ENCODE assay signal across 24 cellular contexts in the genomic region with DNA sequence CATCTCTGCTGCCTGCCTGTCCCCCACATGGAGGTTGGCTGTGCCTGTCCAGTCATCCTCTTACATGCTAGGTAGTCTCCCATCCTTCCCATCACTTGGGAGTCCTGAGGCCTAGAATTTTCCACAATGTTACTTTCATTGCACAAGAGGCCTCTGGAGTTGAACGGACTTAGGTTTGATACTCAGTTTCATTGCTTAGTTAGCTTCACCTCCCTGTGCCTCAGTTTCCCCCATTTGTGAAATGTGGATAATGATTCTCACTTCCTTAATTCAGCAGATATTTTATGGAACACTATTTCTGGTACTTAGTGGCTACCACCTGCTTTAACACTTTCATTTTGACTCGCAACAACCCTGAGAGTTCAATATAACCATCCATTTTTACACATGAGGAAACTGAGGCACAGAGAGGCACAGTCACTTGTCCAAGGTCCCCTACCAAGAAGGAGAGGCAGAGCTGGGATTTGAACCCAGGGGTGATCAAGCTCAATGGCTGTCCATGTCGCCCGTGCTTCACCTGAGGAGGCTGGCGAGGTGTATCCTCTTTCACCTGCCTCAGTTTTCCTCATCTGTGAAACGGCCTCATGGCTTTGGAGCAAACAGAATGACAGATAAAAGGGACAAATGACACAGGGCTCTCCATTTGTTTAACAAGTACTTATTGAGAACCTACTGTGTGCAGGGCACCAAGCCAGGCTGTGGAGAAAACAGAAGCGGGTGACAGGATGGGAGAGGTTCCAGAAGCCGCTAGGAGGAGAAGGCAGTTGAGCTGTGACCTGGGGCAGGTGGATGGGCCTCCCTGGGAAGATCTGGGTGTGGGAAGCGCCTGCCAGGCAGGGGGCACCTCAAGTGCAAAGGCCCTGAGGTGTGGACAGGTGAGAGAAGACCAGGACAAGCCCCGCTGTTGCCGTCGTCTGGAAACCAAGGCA.
"Had no signal": no experiment of that assay in that cellular context is flagged by ENCODE, and none has a peak within 500 bp of the region (broad histone marks: within the 10 kb centered on the region; RNA-seq: fewer than 3 reads in every experiment).

No MANE protein-coding gene starts in this region.

- H3K9me3 ChIP-seq: gastrocnemius medialis, tibial nerve had no signal

- H2AFZ ChIP-seq: hepatocyte had no signal

- H3K4me3 ChIP-seq: gastrocnemius medialis, hepatocyte, smooth muscle cell, tibial nerve had no signal

- FAIRE-seq: keratinocyte had no signal

- H3K27ac ChIP-seq: gastrocnemius medialis, tibial nerve had no signal

- H3K36me3 ChIP-seq: gastrocnemius medialis, tibial nerve had no signal

- H3K27ac Mint-ChIP-seq: activated B cell treated with CpG ODN at 0.5 μM for 24 hours; activated CD8-positive, alpha-beta T cell treated with anti-CD3 and anti-CD28 coated beads for 36 hours; activated naive CD8-positive, alpha-beta T cell treated with anti-CD3 and anti-CD28 coated beads, Interleukin-2, amount 10 ng/mL, durations not matched to agents 7 days and 5 days; activated T-helper 2 cell treated with anti-CD3 and anti-CD28 coated beads, Interferon-gamma antibody, Interleukin-2, Interleukin-4, amounts not matched to agents 10 μg/mL and 5 μg/mL and 100 μg/mL, durations not matched to agents 14 hours and 24 hours and 36 hours; effector memory CD8-positive, alpha-beta T cell; naive thymus-derived CD4-positive, alpha-beta T cell; T-cell; T-helper 2 cell treated with Interferon-gamma antibody and Interleukin-4, amounts not matched to agents 5 μg/mL and 100 μg/mL, for 36 hours had no signal

- H3K27me3 ChIP-seq: gastrocnemius medialis, hepatocyte, tibial nerve had no signal

- ATAC-seq: activated CD8-positive, alpha-beta T cell treated with anti-CD3 and anti-CD28 coated beads for 36 hours; activated T-cell treated with anti-CD3 and anti-CD28 coated beads, Interleukin-2, amount 50 U/mL, for 4 hours; effector memory CD8-positive, alpha-beta T cell; gastrocnemius medialis; naive thymus-derived CD4-positive, alpha-beta T cell; sciatic nerve; T-cell had no signal

- DNase-seq: activated B cell treated with CpG ODN at 0.5 μM for 24 hours; activated CD4-positive, alpha-beta T cell treated with anti-CD3 and anti-CD28 coated beads, Interleukin-2, amount 50 U/mL, for 1 hour; activated CD8-positive, alpha-beta T cell treated with anti-CD3 and anti-CD28 coated beads for 36 hours; activated naive CD8-positive, alpha-beta T cell treated with anti-CD3 and anti-CD28 coated beads, Interleukin-2, amount 10 ng/mL, durations not matched to agents 7 days and 5 days; activated T-cell treated with anti-CD3 and anti-CD28 coated beads, Interleukin-2, amount 50 U/mL, for 4 hours; caudate nucleus; cortex of kidney; effector memory CD8-positive, alpha-beta T cell; erythroblast; gastrocnemius medialis; left colon; midbrain; naive thymus-derived CD4-positive, alpha-beta T cell; stimulated activated CD4-positive, alpha-beta T cell treated with anti-CD3 and anti-CD28 coated beads, Interleukin-15, amount 100 ng/mL, for 24 hours; stimulated activated CD4-positive, alpha-beta T cell treated with anti-CD3 and anti-CD28 coated beads, Interleukin-2, amount 100 ng/mL, for 24 hours; stimulated activated naive CD4-positive, alpha-beta T cell treated with Interleukin-2 at 50 U/mL for 16 hours; T-cell had no signal

- H3K36me3 Mint-ChIP-seq: activated naive CD8-positive, alpha-beta T cell treated with anti-CD3 and anti-CD28 coated beads, Interleukin-2, amount 10 ng/mL, durations not matched to agents 7 days and 5 days; naive thymus-derived CD4-positive, alpha-beta T cell; T-cell had no signal

- H3K4me2 ChIP-seq: hepatocyte, smooth muscle cell had no signal

- H3K4me1 Mint-ChIP-seq: activated B cell treated with CpG ODN at 0.5 μM for 24 hours had no signal

- H3K27me3 Mint-ChIP-seq: activated CD8-positive, alpha-beta T cell treated with anti-CD3 and anti-CD28 coated beads for 36 hours; activated naive CD8-positive, alpha-beta T cell treated with anti-CD3 and anti-CD28 coated beads, Interleukin-2, amount 10 ng/mL, durations not matched to agents 7 days and 5 days; T-cell had no signal

- H3K4me3 Mint-ChIP-seq: activated B cell treated with CpG ODN at 0.5 μM for 24 hours; activated CD8-positive, alpha-beta T cell treated with anti-CD3 and anti-CD28 coated beads for 36 hours; activated naive CD8-positive, alpha-beta T cell treated with anti-CD3 and anti-CD28 coated beads, Interleukin-2, amount 10 ng/mL, durations not matched to agents 7 days and 5 days; activated T-cell treated with anti-CD3 and anti-CD28 coated beads, Interleukin-2, amount 50 U/mL, for 4 hours; effector memory CD8-positive, alpha-beta T cell; naive thymus-derived CD4-positive, alpha-beta T cell; T-cell; T-helper 2 cell treated with Interferon-gamma antibody and Interleukin-4, amounts not matched to agents 5 μg/mL and 100 μg/mL, for 36 hours had no signal

- H3K9me3 Mint-ChIP-seq: activated B cell treated with CpG ODN at 0.5 μM for 24 hours; activated CD8-positive, alpha-beta T cell treated with anti-CD3 and anti-CD28 coated beads for 36 hours; activated naive CD8-positive, alpha-beta T cell treated with anti-CD3 and anti-CD28 coated beads, Interleukin-2, amount 10 ng/mL, durations not matched to agents 7 days and 5 days; activated T-cell treated with anti-CD3 and anti-CD28 coated beads, Interleukin-2, amount 50 U/mL, for 4 hours; activated T-helper 2 cell treated with anti-CD3 and anti-CD28 coated beads, Interferon-gamma antibody, Interleukin-2, Interleukin-4, amounts not matched to agents 10 μg/mL and 5 μg/mL and 100 μg/mL, durations not matched to agents 14 hours and 24 hours and 36 hours; effector memory CD8-positive, alpha-beta T cell; naive thymus-derived CD4-positive, alpha-beta T cell; T-cell; T-helper 2 cell treated with Interferon-gamma antibody and Interleukin-4, amounts not matched to agents 5 μg/mL and 100 μg/mL, for 36 hours had no signal

- H3K79me2 ChIP-seq: hepatocyte had no signal

- H3K4me1 ChIP-seq: gastrocnemius medialis had no signal
